8 cellular contexts compared by ENCODE assay signal in the genomic region with DNA sequence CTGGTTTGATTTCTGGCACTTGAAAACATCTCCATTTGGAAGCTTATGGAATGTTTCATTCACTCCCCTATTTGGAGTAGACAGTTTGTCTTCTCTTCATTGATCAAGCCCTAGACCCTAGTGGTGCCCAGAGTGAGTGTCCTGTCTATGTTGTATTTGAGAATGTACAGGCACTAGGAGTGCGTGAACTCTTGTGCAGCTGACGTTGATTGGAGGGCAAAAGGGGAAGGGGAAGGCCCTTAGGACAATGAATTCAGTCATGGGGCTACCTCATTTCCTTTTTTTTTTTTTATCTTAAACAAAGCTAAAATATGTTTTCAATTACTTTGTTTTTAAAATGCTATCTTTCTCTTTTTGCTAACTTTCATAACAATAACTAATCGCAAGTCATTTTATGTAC.
DNase-seq lines count a peak whose midpoint lies in the region; ATAC-seq and TF ChIP-seq lines count a peak whose summit lies in the region.

No MANE protein-coding gene starts in this region.

- H3K27me3 ChIP-seq in A673 (replicated peaks; ENCODE audit: insufficient read depth, low read depth, low read length, poor library complexity) (no peaks in the 10 kb centered on the region), right lobe of liver (no peaks in the 10 kb centered on the region)

- H3K36me3 ChIP-seq in A673 (ENCODE audit: insufficient read depth, low read length, poor library complexity, severe bottlenecking) (no peaks in the 10 kb centered on the region), right lobe of liver (no peaks in the 10 kb centered on the region)

- TF ChIP-seq CTCF in A673 (conservative IDR thresholded peaks at IDR 0.05; ENCODE audit: low read depth, low read length), result no peak
- TF ChIP-seq CTCF in HFFc6 (IDR thresholded peaks at IDR 0.05), result no peak
- TF ChIP-seq CTCF in right lobe of liver (IDR thresholded peaks at IDR 0.05), result no peak

- H3K9me3 ChIP-seq in A673 (ENCODE audit: low read depth, low read length, poor library complexity, severe bottlenecking) (no peaks in the 10 kb centered on the region), right lobe of liver (no peaks in the 10 kb centered on the region)

- no peaks in the 10 kb centered on the region for H3K36me3 Mint-ChIP-seq in HFFc6 (ENCODE audit: low read depth)
- no peaks in the 10 kb centered on the region for H3K36me3 Mint-ChIP-seq in activated CD4-positive, alpha-beta memory T cell treated with anti-CD3 and anti-CD28 coated beads for 36 hours

- no peak for DNase-seq in A673 (ENCODE audit: low spot score)
- DNase-seq in HFFc6, result no peak
- peak; percentile 52 for DNase-seq in activated CD4-positive, alpha-beta memory T cell treated with anti-CD3 and anti-CD28 coated beads for 36 hours
- no peak for DNase-seq in right lobe of liver
- DNase-seq in SHP77 treated with DMSO at 0.1 percent for 48 hours (lab: John Stamatoyannopoulos, UW), result no peak
- DNase-seq in kidney tubule cell (ENCODE audit: low spot score), result no peak
- no peak for DNase-seq in activated CD4-positive, CD25-positive, alpha-beta regulatory T cell (lab: John Stamatoyannopoulos, UW)

- CTCF ChIA-PET in A673 (lab: Charles Lee), result no interaction called here
- CTCF ChIA-PET in activated CD4-positive, alpha-beta memory T cell treated with anti-CD3 and anti-CD28 coated beads for 36 hours (lab: Charles Lee), result interaction anchor here (0.6 to 1.5 kb wide), 2 partner anchors 17 to 190 kb away, joined by 3 to 5 read pairs; no protein-coding TSS in a partner anchor

- no TSS peak for BruUV-seq in A673 (replicated peaks; lab: Mats Ljungman, UMichigan)

- H3K4me3 ChIP-seq in A673 (ENCODE audit: low read depth, low read length, poor library complexity, severe bottlenecking) (no peak overlapping the region), right lobe of liver (no peak overlapping the region)

- H3K27me3 Mint-ChIP-seq in HFFc6 (ENCODE audit: insufficient read depth), result no peaks in the 10 kb centered on the region; the same call in 1 of the 2 replicates
- H3K27me3 Mint-ChIP-seq in activated CD4-positive, alpha-beta memory T cell treated with anti-CD3 and anti-CD28 coated beads for 36 hours, result no peaks in the 10 kb centered on the region

- TF ChIP-seq POLR2A in right lobe of liver (IDR thresholded peaks at IDR 0.05), result no peak

- peaks cover 67% of the 10 kb centered on the region for H3K4me1 Mint-ChIP-seq in HFFc6 (ENCODE audit: low read depth)
- peaks cover 86% of the 10 kb centered on the region for H3K4me1 Mint-ChIP-seq in activated CD4-positive, alpha-beta memory T cell treated with anti-CD3 and anti-CD28 coated beads for 36 hours (ENCODE audit: low read depth)

- H3K9me3 Mint-ChIP-seq in HFFc6, result no peaks in the 10 kb centered on the region
- no peaks in the 10 kb centered on the region for H3K9me3 Mint-ChIP-seq in activated CD4-positive, alpha-beta memory T cell treated with anti-CD3 and anti-CD28 coated beads for 36 hours

- H3K27ac Mint-ChIP-seq in HFFc6, result peak overlapping the region; percentile 75
- peak overlapping the region; percentile 72 for H3K27ac Mint-ChIP-seq in activated CD4-positive, alpha-beta memory T cell treated with anti-CD3 and anti-CD28 coated beads for 36 hours

- intact Hi-C loops in A673 (cut with micrococcal nuclease; ENCODE audit: unreplicated experiment) (no loop called here), right lobe of liver (cut with DNase I) (no loop called here)
- intact Hi-C loops in activated CD4-positive, alpha-beta memory T cell treated with anti-CD3 and anti-CD28 coated beads for 36 hours (cut with micrococcal nuclease), result loop anchor here (10.0 kb wide), 1 partner anchor 461 kb away; no protein-coding TSS in a partner anchor

- ATAC-seq in right lobe of liver (peak; percentile 17 to 39 (median 35)), GM21528 (IDR thresholded peaks at IDR 0.05; ENCODE audit: low FRiP score, unreplicated experiment) (no peak)

- H3K4me1 ChIP-seq in A673 (ENCODE audit: insufficient read depth, low read length, poor library complexity, severe bottlenecking), result peaks cover 78% of the 10 kb centered on the region
- peaks cover 0 to 13% (median 4%) of the 10 kb centered on the region in 4 donors for H3K4me1 ChIP-seq in right lobe of liver

- H3K27ac ChIP-seq in A673 (ENCODE audit: low read depth, low read length, poor library complexity, severe bottlenecking) (peak overlapping the region; percentile 50), right lobe of liver (peak overlapping the region in 1 of 3 donors; percentile 6)

- POLR2A ChIA-PET in A673 (lab: Charles Lee; ENCODE audit: low non-redundant PET), result no interaction called here
- POLR2A ChIA-PET in activated CD4-positive, alpha-beta memory T cell treated with anti-CD3 and anti-CD28 coated beads for 36 hours (lab: Charles Lee), result interaction anchor here (0.6 to 1.0 kb wide), 2 partner anchors 12 to 65 kb away, joined by 3 read pairs; no protein-coding TSS in a partner anchor

- H3K4me3 Mint-ChIP-seq in HFFc6, result peak overlapping the region; percentile 75
- peak overlapping the region; percentile 18 for H3K4me3 Mint-ChIP-seq in activated CD4-positive, alpha-beta memory T cell treated with anti-CD3 and anti-CD28 coated beads for 36 hours

- WGBS in right lobe of liver (ENCODE audit: insufficient coverage, low coverage, low lambda C conversion rate, missing lambda C conversion rate), result 43% methylated on average over 3 of the region's 3 CpGs
